23 cellular contexts compared by ENCODE assay signal in genomic region chr20:9686455-9686854, GRCh38.
"Had no signal": no experiment of that assay in that cellular context is flagged by ENCODE, and none has a peak within 500 bp of the region (broad histone marks: within the 10 kb centered on the region; RNA-seq: fewer than 3 reads in every experiment).

No MANE protein-coding gene starts in this region.

- H3K27me3 Mint-ChIP-seq: stimulated activated naive CD8-positive, alpha-beta T cell treated with anti-CD3 and anti-CD28 coated beads, Interleukin-15, Interleukin-2, amounts not matched to agents 100 ng/mL and 50 ng/mL, for 24 hours had no signal

- ATAC-seq: esophagus mucosa; gastrocnemius medialis; left cardiac atrium; left lung; naive thymus-derived CD4-positive, alpha-beta T cell; psoas muscle; stimulated activated naive B cell treated with anti-CD40 and anti-IgM and Interleukin-4, amounts not matched to agents 10 μg/mL and 1 μg/mL and 100 μg/mL, for 72 hours had no signal

- H3K27ac ChIP-seq: epithelial cell of prostate, gastrocnemius medialis, left lung, ovary, psoas muscle, skin epidermis, spleen, thoracic aorta, tibial nerve, upper lobe of left lung had no signal

- H3K4me1 Mint-ChIP-seq: naive thymus-derived CD4-positive, alpha-beta T cell; stimulated activated naive B cell treated with anti-CD40 and anti-IgM and Interleukin-4, amounts not matched to agents 10 μg/mL and 1 μg/mL and 100 μg/mL, for 72 hours had no signal

- DNase-seq: effector CD4-positive, alpha-beta T cell; foreskin fibroblast; gastrocnemius medialis; left cardiac atrium; left lung; mesenchymal stem cell; midbrain; naive thymus-derived CD4-positive, alpha-beta T cell; nephron progenitor cell; occipital lobe; ovary; psoas muscle; right cardiac atrium; spleen; stimulated activated naive B cell treated with anti-CD40 and anti-IgM and Interleukin-4, amounts not matched to agents 10 μg/mL and 1 μg/mL and 100 μg/mL, for 72 hours; upper lobe of left lung had no signal

- H3K36me3 Mint-ChIP-seq: naive thymus-derived CD4-positive, alpha-beta T cell; stimulated activated naive B cell treated with anti-CD40 and anti-IgM and Interleukin-4, amounts not matched to agents 10 μg/mL and 1 μg/mL and 100 μg/mL, for 72 hours had no signal

- H3K36me3 ChIP-seq: gastrocnemius medialis, left lung, ovary, spleen, thoracic aorta, tibial nerve, upper lobe of left lung had no signal

- H3K9me3 Mint-ChIP-seq: nephron progenitor cell; stimulated activated naive CD8-positive, alpha-beta T cell treated with anti-CD3 and anti-CD28 coated beads, Interleukin-15, Interleukin-2, amounts not matched to agents 100 ng/mL and 50 ng/mL, for 24 hours had no signal

- H3K27me3 ChIP-seq: dorsolateral prefrontal cortex, gastrocnemius medialis, left lung, ovary, spleen, tibial nerve, upper lobe of left lung had no signal

- H3K4me3 Mint-ChIP-seq: naive thymus-derived CD4-positive, alpha-beta T cell; nephron progenitor cell; stimulated activated naive B cell treated with anti-CD40 and anti-IgM and Interleukin-4, amounts not matched to agents 10 μg/mL and 1 μg/mL and 100 μg/mL, for 72 hours; stimulated activated naive CD8-positive, alpha-beta T cell treated with anti-CD3 and anti-CD28 coated beads, Interleukin-15, Interleukin-2, amounts not matched to agents 100 ng/mL and 50 ng/mL, for 24 hours had no signal

- H3K27ac Mint-ChIP-seq: naive thymus-derived CD4-positive, alpha-beta T cell; nephron progenitor cell; stimulated activated naive B cell treated with anti-CD40 and anti-IgM and Interleukin-4, amounts not matched to agents 10 μg/mL and 1 μg/mL and 100 μg/mL, for 72 hours; stimulated activated naive CD8-positive, alpha-beta T cell treated with anti-CD3 and anti-CD28 coated beads, Interleukin-15, Interleukin-2, amounts not matched to agents 100 ng/mL and 50 ng/mL, for 24 hours had no signal

- H3K4me3 ChIP-seq: dorsolateral prefrontal cortex, gastrocnemius medialis, left lung, ovary, psoas muscle, skin epidermis, spleen, thoracic aorta, tibial nerve, upper lobe of left lung had no signal

- H3K9me3 ChIP-seq: gastrocnemius medialis, left lung, ovary, psoas muscle, spleen, thoracic aorta, tibial nerve, upper lobe of left lung had no signal

- H3K4me1 ChIP-seq: gastrocnemius medialis, left lung, psoas muscle, spleen, tibial nerve, upper lobe of left lung had no signal
